ENCODE assay signal across 22 cellular contexts in genomic region chr9:86550411-86550810, GRCh38.
DNase-seq lines count a peak whose midpoint lies in the region; ATAC-seq and TF ChIP-seq lines count a peak whose summit lies in the region.
"Had no signal": no experiment of that assay in that cellular context is flagged by ENCODE, and none has a peak within 500 bp of the region (broad histone marks: within the 10 kb centered on the region; RNA-seq: fewer than 3 reads in every experiment).

No MANE protein-coding gene starts in this region.

- in situ Hi-C loops in G401 (cut with HindIII; ENCODE audit: low sequenced_read_pairs), result no loop called here

- H3K36me3 ChIP-seq in skeletal muscle satellite cell (ENCODE audit: insufficient read depth, low read length), result no peaks in the 10 kb centered on the region
- H3K36me3 ChIP-seq: BLaER1 treated with 17β-estradiol and CSF1 and Interleukin-3, amounts not matched to agents 10 nM and 100 nM; colonic mucosa; thoracic aorta; WERI-Rb-1 had no signal

- TF ChIP-seq CTCF in fibroblast of the aortic adventitia (IDR thresholded peaks at IDR 0.05; ENCODE audit: insufficient read depth, low read length), result no peak

- H3K4me1 ChIP-seq in skeletal muscle satellite cell (ENCODE audit: control insufficient read depth, insufficient read depth, low read length), result peaks cover 59% of the 10 kb centered on the region
- H3K4me1 ChIP-seq: BLaER1 treated with 17β-estradiol and CSF1 and Interleukin-3, amounts not matched to agents 10 nM and 100 nM; body of pancreas; colonic mucosa had no signal

- peak overlapping the region; percentile 54 for H3K9ac ChIP-seq in skeletal muscle satellite cell (ENCODE audit: low read depth, low read length)
- H3K9ac ChIP-seq: BLaER1 treated with 17β-estradiol and CSF1 and Interleukin-3, amounts not matched to agents 10 nM and 100 nM had no signal

- H3K4me2 ChIP-seq in skeletal muscle satellite cell (ENCODE audit: low read length), result peak overlapping the region; percentile 41
- H3K4me2 ChIP-seq: BLaER1 treated with 17β-estradiol and CSF1 and Interleukin-3, amounts not matched to agents 10 nM and 100 nM; hepatocyte had no signal

- DNase-seq in GM04503 (ENCODE audit: low read depth) (peak; percentile 68), fibroblast of the aortic adventitia (ENCODE audit: low read depth) (peak; percentile 74), G401 (ENCODE audit: low spot score) (no peak), COLO668 (lab: John Stamatoyannopoulos, UW; ENCODE audit: unreplicated experiment) (no peak), T1000 (lab: John Stamatoyannopoulos, UW) (no peak)
- DNase-seq: activated CD4-positive, alpha-beta T cell treated with anti-CD3 and anti-CD28 coated beads, Interleukin-2, amount 50 U/mL, for 1 hour; activated naive CD8-positive, alpha-beta T cell treated with anti-CD3 and anti-CD28 coated beads for 36 hours; colonic mucosa; KBM-7; NCI-H2171; NCI-H526; psoas muscle; stimulated activated CD4-positive, alpha-beta T cell treated with anti-CD3 and anti-CD28 coated beads, Interleukin-2, amount 100 ng/mL, for 24 hours; stimulated activated naive CD4-positive, alpha-beta T cell; WERI-Rb-1 had no signal

- H3K4me3 ChIP-seq in fibroblast of the aortic adventitia (ENCODE audit: low read depth, low read length) (no peak overlapping the region), skeletal muscle satellite cell (ENCODE audit: low read length) (no peak overlapping the region)
- H3K4me3 ChIP-seq: BLaER1 treated with 17β-estradiol and CSF1 and Interleukin-3, amounts not matched to agents 10 nM and 100 nM; body of pancreas; colonic mucosa; hepatocyte; psoas muscle; thoracic aorta had no signal

- no peaks in the 10 kb centered on the region for H3K27me3 ChIP-seq in skeletal muscle satellite cell (ENCODE audit: control insufficient read depth, insufficient read depth, low read length)
- H3K27me3 ChIP-seq: BLaER1 treated with 17β-estradiol and CSF1 and Interleukin-3, amounts not matched to agents 10 nM and 100 nM; body of pancreas; colonic mucosa; hepatocyte had no signal

- peak; percentile 44 for ATAC-seq in SK-N-SH treated with all-trans-retinoic acid at 6 μM for 48 hours
- ATAC-seq: activated T-helper 17 cell treated with anti-CD3 and anti-CD28 coated beads, Interleukin-2, amount 50 U/mL, for 72 hours; psoas muscle had no signal

- H3K9me3 ChIP-seq in skeletal muscle satellite cell (replicated peaks; ENCODE audit: low read length), result no peaks in the 10 kb centered on the region
- H3K9me3 ChIP-seq: body of pancreas, colonic mucosa, psoas muscle, thoracic aorta had no signal

TF ChIP-seq in SK-N-SH treated with all-trans-retinoic acid at 6 μM for 48 hours, 23 proteins besides CTCF, POLR2A, EP300 and RAD21:
- TF ChIP-seq ZNF70 (CRISPR knock-in tag; IDR thresholded peaks at IDR 0.05) (no peak), ISL1 (CRISPR knock-in tag; IDR thresholded peaks at IDR 0.05) (no peak), ZC3H10 (CRISPR knock-in tag; IDR thresholded peaks at IDR 0.05) (no peak), TCF4 (CRISPR knock-in tag; IDR thresholded peaks at IDR 0.05; ENCODE audit: borderline replicate concordance) (no peak), GLIS3 (CRISPR knock-in tag; IDR thresholded peaks at IDR 0.05) (no peak), CSRNP3 (CRISPR knock-in tag; IDR thresholded peaks at IDR 0.05) (no peak), CSDC2 (CRISPR knock-in tag; IDR thresholded peaks at IDR 0.05) (no peak), POU6F1 (CRISPR knock-in tag; IDR thresholded peaks at IDR 0.05; ENCODE audit: borderline replicate concordance, low read depth) (no peak), OSR1 (CRISPR knock-in tag; IDR thresholded peaks at IDR 0.05) (no peak), ESRRG (CRISPR knock-in tag; IDR thresholded peaks at IDR 0.05) (no peak), TSHZ2 (CRISPR knock-in tag; IDR thresholded peaks at IDR 0.05) (no peak), PATZ1 (CRISPR knock-in tag; IDR thresholded peaks at IDR 0.05; ENCODE audit: borderline replicate concordance) (no peak), RARB (CRISPR knock-in tag; IDR thresholded peaks at IDR 0.05) (no peak), PPARA (CRISPR knock-in tag; IDR thresholded peaks at IDR 0.05; ENCODE audit: borderline replicate concordance) (no peak), CREB5 (CRISPR knock-in tag; IDR thresholded peaks at IDR 0.05; ENCODE audit: low read depth) (no peak), ZFP3 (CRISPR knock-in tag; IDR thresholded peaks at IDR 0.05) (no peak), ZNF8 (CRISPR knock-in tag; IDR thresholded peaks at IDR 0.05) (no peak), SNAI2 (CRISPR knock-in tag; IDR thresholded peaks at IDR 0.05) (no peak), BACH2 (CRISPR knock-in tag; IDR thresholded peaks at IDR 0.05; ENCODE audit: borderline replicate concordance) (no peak)

Comparison
In these comparisons a context has a peak if more than half of its experiments do, and no peak if none do; other contexts are left out.
1. DNase-seq: peak in GM04503 (single experiment) and fibroblast of the aortic adventitia (single experiment); none in G401 (single experiment), COLO668 (single experiment) and T1000 (single experiment).